ENCODE assay signal across 21 cellular contexts in genomic region chr21:27035791-27036190, GRCh38.
"Had no signal": no experiment of that assay in that cellular context is flagged by ENCODE, and none has a peak within 500 bp of the region (broad histone marks: within the 10 kb centered on the region; RNA-seq: fewer than 3 reads in every experiment).

No MANE protein-coding gene starts in this region.

- H3K36me3 Mint-ChIP-seq: activated CD8-positive, alpha-beta memory T cell treated with anti-CD3 and anti-CD28 coated beads, Interleukin-2, amount 10 ng/mL, durations not matched to agents 7 days and 5 days; activated naive CD8-positive, alpha-beta T cell treated with anti-CD3 and anti-CD28 coated beads, Interleukin-2, amount 10 ng/mL, durations not matched to agents 7 days and 5 days; immature natural killer cell; memory B cell; naive thymus-derived CD4-positive, alpha-beta T cell; WTC11 had no signal

- H3K27ac Mint-ChIP-seq: activated CD4-positive, alpha-beta memory T cell treated with anti-CD3 and anti-CD28 coated beads, Interleukin-2, amount 10 ng/mL, durations not matched to agents 7 days and 5 days; activated CD4-positive, alpha-beta T cell treated with anti-CD3 and anti-CD28 coated beads for 36 hours; activated CD8-positive, alpha-beta memory T cell treated with anti-CD3 and anti-CD28 coated beads, Interleukin-2, amount 10 ng/mL, durations not matched to agents 7 days and 5 days; activated naive CD8-positive, alpha-beta T cell treated with anti-CD3 and anti-CD28 coated beads, Interleukin-2, amount 10 ng/mL, durations not matched to agents 7 days and 5 days; activated T-helper 17 cell treated with anti-CD3 and anti-CD28 coated beads, Interleukin-2, amount 50 U/mL, for 72 hours; immature natural killer cell; memory B cell; naive thymus-derived CD4-positive, alpha-beta T cell; stimulated activated naive CD8-positive, alpha-beta T cell treated with anti-CD3 and anti-CD28 coated beads, Interleukin-15, amount 100 ng/mL, for 72 hours; T-helper 2 cell treated with Interferon-gamma antibody and Interleukin-4, amounts not matched to agents 5 μg/mL and 100 μg/mL, for 36 hours; WTC11 had no signal

- H3K4me1 Mint-ChIP-seq: activated CD4-positive, alpha-beta memory T cell treated with anti-CD3 and anti-CD28 coated beads, Interleukin-2, amount 10 ng/mL, durations not matched to agents 7 days and 5 days; activated CD4-positive, alpha-beta T cell treated with anti-CD3 and anti-CD28 coated beads for 36 hours; activated CD8-positive, alpha-beta memory T cell treated with anti-CD3 and anti-CD28 coated beads, Interleukin-2, amount 10 ng/mL, durations not matched to agents 7 days and 5 days; activated naive CD8-positive, alpha-beta T cell treated with anti-CD3 and anti-CD28 coated beads, Interleukin-2, amount 10 ng/mL, durations not matched to agents 7 days and 5 days; activated T-helper 17 cell treated with anti-CD3 and anti-CD28 coated beads, Interleukin-2, amount 50 U/mL, for 72 hours; immature natural killer cell; memory B cell; naive thymus-derived CD4-positive, alpha-beta T cell; stimulated activated naive CD8-positive, alpha-beta T cell treated with anti-CD3 and anti-CD28 coated beads, Interleukin-15, amount 100 ng/mL, for 72 hours had no signal

- H3K4me3 Mint-ChIP-seq: activated CD4-positive, alpha-beta memory T cell treated with anti-CD3 and anti-CD28 coated beads, Interleukin-2, amount 10 ng/mL, durations not matched to agents 7 days and 5 days; activated CD4-positive, alpha-beta T cell treated with anti-CD3 and anti-CD28 coated beads for 36 hours; activated CD8-positive, alpha-beta memory T cell treated with anti-CD3 and anti-CD28 coated beads, Interleukin-2, amount 10 ng/mL, durations not matched to agents 7 days and 5 days; activated naive CD8-positive, alpha-beta T cell treated with anti-CD3 and anti-CD28 coated beads, Interleukin-2, amount 10 ng/mL, durations not matched to agents 7 days and 5 days; activated T-helper 17 cell treated with anti-CD3 and anti-CD28 coated beads, Interleukin-2, amount 50 U/mL, for 72 hours; immature natural killer cell; memory B cell; naive thymus-derived CD4-positive, alpha-beta T cell; stimulated activated naive CD8-positive, alpha-beta T cell treated with anti-CD3 and anti-CD28 coated beads, Interleukin-15, amount 100 ng/mL, for 72 hours; T-helper 2 cell treated with Interferon-gamma antibody and Interleukin-4, amounts not matched to agents 5 μg/mL and 100 μg/mL, for 36 hours; WTC11 had no signal

- H3K9me3 Mint-ChIP-seq: activated naive CD8-positive, alpha-beta T cell treated with anti-CD3 and anti-CD28 coated beads, Interleukin-2, amount 10 ng/mL, durations not matched to agents 7 days and 5 days; activated T-helper 17 cell treated with anti-CD3 and anti-CD28 coated beads, Interleukin-2, amount 50 U/mL, for 72 hours; stimulated activated naive CD8-positive, alpha-beta T cell treated with anti-CD3 and anti-CD28 coated beads, Interleukin-15, amount 100 ng/mL, for 72 hours; T-helper 2 cell treated with Interferon-gamma antibody and Interleukin-4, amounts not matched to agents 5 μg/mL and 100 μg/mL, for 36 hours had no signal

- H3K27me3 Mint-ChIP-seq: activated CD4-positive, alpha-beta memory T cell treated with anti-CD3 and anti-CD28 coated beads, Interleukin-2, amount 10 ng/mL, durations not matched to agents 7 days and 5 days; activated CD4-positive, alpha-beta T cell treated with anti-CD3 and anti-CD28 coated beads for 36 hours; activated CD8-positive, alpha-beta memory T cell treated with anti-CD3 and anti-CD28 coated beads, Interleukin-2, amount 10 ng/mL, durations not matched to agents 7 days and 5 days; activated naive CD8-positive, alpha-beta T cell treated with anti-CD3 and anti-CD28 coated beads, Interleukin-2, amount 10 ng/mL, durations not matched to agents 7 days and 5 days; activated T-helper 17 cell treated with anti-CD3 and anti-CD28 coated beads, Interleukin-2, amount 50 U/mL, for 72 hours; memory B cell; naive thymus-derived CD4-positive, alpha-beta T cell; stimulated activated naive CD8-positive, alpha-beta T cell treated with anti-CD3 and anti-CD28 coated beads, Interleukin-15, amount 100 ng/mL, for 72 hours had no signal

- DNase-seq: activated CD4-positive, alpha-beta memory T cell treated with anti-CD3 and anti-CD28 coated beads, Interleukin-2, amount 10 ng/mL, durations not matched to agents 7 days and 5 days; activated CD4-positive, alpha-beta T cell treated with anti-CD3 and anti-CD28 coated beads for 36 hours; activated CD8-positive, alpha-beta memory T cell treated with anti-CD3 and anti-CD28 coated beads, Interleukin-2, amount 10 ng/mL, durations not matched to agents 7 days and 5 days; activated naive CD4-positive, alpha-beta T cell; activated naive CD8-positive, alpha-beta T cell treated with anti-CD3 and anti-CD28 coated beads, Interleukin-2, amount 10 ng/mL, durations not matched to agents 7 days and 5 days; amygdala; heart right ventricle; immature natural killer cell; mucosa of descending colon; naive thymus-derived CD4-positive, alpha-beta T cell; ovary; right lobe of liver; small intestine; stimulated activated CD4-positive, alpha-beta T cell treated with anti-CD3 and anti-CD28 coated beads, Interleukin-4, amount 100 ng/mL, for 1 hour; stimulated activated naive CD8-positive, alpha-beta T cell treated with anti-CD3 and anti-CD28 coated beads, Interleukin-15, amount 100 ng/mL, for 72 hours; transverse colon had no signal

- ATAC-seq: activated CD4-positive, alpha-beta T cell treated with anti-CD3 and anti-CD28 coated beads for 36 hours; activated CD8-positive, alpha-beta memory T cell treated with anti-CD3 and anti-CD28 coated beads, Interleukin-2, amount 10 ng/mL, durations not matched to agents 7 days and 5 days; activated T-helper 17 cell treated with anti-CD3 and anti-CD28 coated beads, Interleukin-2, amount 50 U/mL, for 72 hours; gastroesophageal sphincter; mucosa of descending colon; naive thymus-derived CD4-positive, alpha-beta T cell; right lobe of liver; stimulated activated naive CD8-positive, alpha-beta T cell treated with anti-CD3 and anti-CD28 coated beads, Interleukin-15, amount 100 ng/mL, for 72 hours; WTC11 had no signal
